ENCODE assay signal across 17 cellular contexts in genomic region chr2:21070322-21071257, GRCh38. TPM values are rescaled to one million over a fixed set of nuclear protein-coding genes. Genes with fewer than 3 reads are reported as not detected.
"Had no signal": no experiment of that assay in that cellular context is flagged by ENCODE, and none has a peak within 500 bp of the region (broad histone marks: within the 10 kb centered on the region; RNA-seq: fewer than 3 reads in every experiment).

No MANE protein-coding gene starts in this region.

- H3K36me3 Mint-ChIP-seq: neural progenitor cell had no signal

- H3K9me3 ChIP-seq: ascending aorta, gastrocnemius medialis, ovary, stomach, thoracic aorta had no signal

- H3K27me3 ChIP-seq: ascending aorta, gastrocnemius medialis, neural progenitor cell, ovary had no signal

- H3K36me3 ChIP-seq: ascending aorta, gastrocnemius medialis, neural progenitor cell, ovary, stomach, thoracic aorta had no signal

- DNase-seq: activated CD4-positive, alpha-beta memory T cell treated with anti-CD3 and anti-CD28 coated beads, Interleukin-2, amount 10 ng/mL, durations not matched to agents 7 days and 5 days; activated CD4-positive, alpha-beta T cell treated with anti-CD3 and anti-CD28 coated beads for 1 hour; activated CD8-positive, alpha-beta memory T cell treated with anti-CD3 and anti-CD28 coated beads, Interleukin-2, amount 50 U/mL, for 4 hours; activated naive CD8-positive, alpha-beta T cell treated with anti-CD3 and anti-CD28 coated beads, Interleukin-2, amount 50 U/mL, for 24 hours; activated T-cell treated with anti-CD3 and anti-CD28 coated beads, Interleukin-2, amount 50 U/mL, for 72 hours; gastrocnemius medialis; kidney; ovary; stomach had no signal

- H3K27ac Mint-ChIP-seq: activated CD4-positive, alpha-beta memory T cell treated with anti-CD3 and anti-CD28 coated beads, Interleukin-2, amount 10 ng/mL, durations not matched to agents 7 days and 5 days; activated naive CD8-positive, alpha-beta T cell treated with anti-CD3 and anti-CD28 coated beads, Interleukin-2, amount 50 U/mL, for 24 hours; activated T-cell treated with anti-CD3 and anti-CD28 coated beads, Interleukin-2, amount 50 U/mL, for 72 hours; neural progenitor cell had no signal

- H3K4me1 Mint-ChIP-seq: activated CD4-positive, alpha-beta memory T cell treated with anti-CD3 and anti-CD28 coated beads, Interleukin-2, amount 10 ng/mL, durations not matched to agents 7 days and 5 days; activated naive CD8-positive, alpha-beta T cell treated with anti-CD3 and anti-CD28 coated beads, Interleukin-2, amount 50 U/mL, for 24 hours had no signal

- H3K9me3 Mint-ChIP-seq: activated CD4-positive, alpha-beta memory T cell treated with anti-CD3 and anti-CD28 coated beads, Interleukin-2, amount 10 ng/mL, durations not matched to agents 7 days and 5 days; activated naive CD8-positive, alpha-beta T cell treated with anti-CD3 and anti-CD28 coated beads, Interleukin-2, amount 50 U/mL, for 24 hours; activated T-cell treated with anti-CD3 and anti-CD28 coated beads, Interleukin-2, amount 50 U/mL, for 72 hours; neural progenitor cell had no signal

- ATAC-seq: activated naive CD8-positive, alpha-beta T cell treated with anti-CD3 and anti-CD28 coated beads, Interleukin-2, amount 50 U/mL, for 24 hours; activated T-cell treated with anti-CD3 and anti-CD28 coated beads, Interleukin-2, amount 50 U/mL, for 72 hours; gastrocnemius medialis had no signal

- H3K4me2 ChIP-seq: neural progenitor cell had no signal

- FAIRE-seq: bronchial epithelial cell, kidney had no signal

- H3K4me1 ChIP-seq: ascending aorta, gastrocnemius medialis, stomach had no signal

- H3K27ac ChIP-seq: ascending aorta, gastrocnemius medialis, neural progenitor cell, ovary, stomach, thoracic aorta had no signal

- H2AFZ ChIP-seq: neural progenitor cell had no signal

- H3K4me3 Mint-ChIP-seq: activated CD4-positive, alpha-beta memory T cell treated with anti-CD3 and anti-CD28 coated beads, Interleukin-2, amount 10 ng/mL, durations not matched to agents 7 days and 5 days; activated naive CD8-positive, alpha-beta T cell treated with anti-CD3 and anti-CD28 coated beads, Interleukin-2, amount 50 U/mL, for 24 hours; activated T-cell treated with anti-CD3 and anti-CD28 coated beads, Interleukin-2, amount 50 U/mL, for 72 hours; neural progenitor cell had no signal

- H3K9ac ChIP-seq: neural progenitor cell had no signal

- H3K4me3 ChIP-seq: ascending aorta, gastrocnemius medialis, neural progenitor cell, ovary, stomach, thoracic aorta had no signal

RNA-seq across cellular contexts. Expression of gene APOB, which starts 26.7 kb away (rescaled TPM):
- total RNA-seq: activated CD4-positive, alpha-beta memory T cell treated with anti-CD3 and anti-CD28 coated beads, Interleukin-2, amount 10 ng/mL, durations not matched to agents 7 days and 5 days; activated T-cell treated with anti-CD3 and anti-CD28 coated beads, Interleukin-2, amount 50 U/mL, for 72 hours; T-helper 2 cell treated with Interferon-gamma antibody and Interleukin-4, amounts not matched to agents 100 ng/mL and 5 ng/mL, for 36 hours had no signal

RNA-seq across cellular contexts. Expression of gene TDRD15, which starts 53.2 kb away (rescaled TPM):
- total RNA-seq: activated T-cell treated with anti-CD3 and anti-CD28 coated beads, Interleukin-2, amount 50 U/mL, for 72 hours; ascending aorta; bronchial epithelial cell; lower leg skin; renal cortical epithelial cell; T-helper 2 cell treated with Interferon-gamma antibody and Interleukin-4, amounts not matched to agents 100 ng/mL and 5 ng/mL, for 36 hours had no signal
- polyA plus RNA-seq: ovary, stomach, urinary bladder had no signal
